Comparison of ENCODE assay signal across 24 cellular contexts in the genomic region with DNA sequence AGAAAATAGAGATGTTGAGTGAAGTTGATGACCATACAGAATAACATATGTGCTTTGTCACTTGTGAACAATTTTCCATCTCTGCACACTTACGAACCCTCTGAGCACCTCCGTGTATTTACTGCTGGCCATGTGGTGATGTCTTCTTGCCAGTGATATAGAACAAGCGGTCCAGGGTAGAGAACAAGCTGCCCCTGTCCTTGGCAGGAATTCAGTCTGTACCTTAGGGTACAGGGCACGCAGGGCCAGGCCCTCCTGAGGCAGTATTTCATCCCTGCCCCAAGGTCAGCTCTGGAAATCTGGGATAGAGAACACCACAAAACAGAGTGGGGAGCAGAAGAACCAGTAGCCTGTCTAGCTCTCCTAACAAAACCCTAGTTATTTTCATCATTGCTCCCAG.
"Had no signal": no experiment of that assay in that cellular context is flagged by ENCODE, and none has a peak within 500 bp of the region (broad histone marks: within the 10 kb centered on the region; RNA-seq: fewer than 3 reads in every experiment).

No MANE protein-coding gene starts in this region.

- DNase-seq: natural killer cell; occipital lobe; ovary; retina; right cardiac atrium; right lobe of liver; sigmoid colon; small intestine; stimulated activated CD4-positive, alpha-beta T cell treated with anti-CD3 and anti-CD28 coated beads, Interleukin-15, amount 100 ng/mL, for 24 hours; stimulated activated CD4-positive, alpha-beta T cell treated with anti-CD3 and anti-CD28 coated beads, Interleukin-2, amount 100 ng/mL, for 24 hours; stimulated activated CD4-positive, alpha-beta T cell treated with anti-CD3 and anti-CD28 coated beads, Interleukin-2, amount 100 ng/mL, for 48 hours; stimulated activated CD4-positive, alpha-beta T cell treated with anti-CD3 and anti-CD28 coated beads, Interleukin-4, amount 100 ng/mL, for 24 hours; stimulated activated naive B cell treated with anti-CD40 and anti-IgM and Interleukin-4, amounts not matched to agents 10 μg/mL and 1 μg/mL and 100 μg/mL, for 72 hours; stimulated activated naive CD4-positive, alpha-beta T cell treated with Interleukin-2 at 50 U/mL for 16 hours; stomach; thyroid gland; trophoblast cell; upper lobe of left lung had no signal

- H3K27ac ChIP-seq: neural progenitor cell, ovary, prostate gland, right lobe of liver, sigmoid colon, stomach, thoracic aorta, thyroid gland, tibial nerve, upper lobe of left lung, vagina had no signal

- H3K36me3 ChIP-seq: neural progenitor cell, ovary, prostate gland, right lobe of liver, sigmoid colon, stomach, thoracic aorta, thyroid gland, tibial nerve, upper lobe of left lung, vagina had no signal

- H3K9ac ChIP-seq: neural progenitor cell had no signal

- H3K4me2 ChIP-seq: neural progenitor cell had no signal

- H3K27me3 ChIP-seq: ovary, thyroid gland, vagina had no signal

- H3K9me3 ChIP-seq: ovary, prostate gland, right lobe of liver, sigmoid colon, stomach, thoracic aorta, thyroid gland, tibial nerve, upper lobe of left lung, vagina had no signal

- ATAC-seq: natural killer cell; right cardiac atrium; right lobe of liver; stimulated activated effector memory CD8-positive, alpha-beta T cell treated with anti-CD3 and anti-CD28 coated beads, Interleukin-12 subunit alpha, Interleukin-12 subunit beta, amount 100 ng/mL, for 72 hours; stimulated activated naive B cell treated with anti-CD40 and anti-IgM and Interleukin-4, amounts not matched to agents 10 μg/mL and 1 μg/mL and 100 μg/mL, for 72 hours had no signal

- H3K4me3 ChIP-seq: neural progenitor cell, ovary, prostate gland, right lobe of liver, sigmoid colon, stomach, thoracic aorta, thyroid gland, tibial nerve, upper lobe of left lung, vagina had no signal

- H3K4me1 ChIP-seq: prostate gland, right lobe of liver, thyroid gland had no signal
